ENCODE assay signal across 22 cellular contexts in genomic region chrX:73847991-73848390, GRCh38. TPM values are rescaled to one million over a fixed set of nuclear protein-coding genes. Genes with fewer than 3 reads are reported as not detected.
DNase-seq lines count a peak whose midpoint lies in the region; ATAC-seq and TF ChIP-seq lines count a peak whose summit lies in the region.
"Had no signal": no experiment of that assay in that cellular context is flagged by ENCODE, and none has a peak within 500 bp of the region (broad histone marks: within the 10 kb centered on the region; RNA-seq: fewer than 3 reads in every experiment).

No MANE protein-coding gene starts in this region.

- H3K4me3 ChIP-seq in SK-N-SH (ENCODE audit: low read depth in 2 of 2, low read length in 1 of 2), result peak overlapping the region; percentile 53 to 72
- H3K4me3 ChIP-seq in NB4 (ENCODE audit: low read depth, low read length), result no peak overlapping the region
- peak overlapping the region; percentile 67 for H3K4me3 ChIP-seq in coronary artery
- peak overlapping the region; percentile 60 for H3K4me3 ChIP-seq in retinal pigment epithelial cell (ENCODE audit: low read length)

- no peak overlapping the region for H2AFZ ChIP-seq in SK-N-SH (ENCODE audit: low read depth)

- TF ChIP-seq RAD21 in SK-N-SH (IDR thresholded peaks at IDR 0.05; ENCODE audit: low read length), result no peak

- peaks cover 88% of the 10 kb centered on the region for H3K79me2 ChIP-seq in SK-N-SH (ENCODE audit: insufficient read depth)

- no peak for TF ChIP-seq EP300 in SK-N-SH (IDR thresholded peaks at IDR 0.05; ENCODE audit: borderline replicate concordance in 1 of 2, low read depth in 1 of 2, low read length in 1 of 2)

- no peak overlapping the region for H3K9ac ChIP-seq in SK-N-SH

- H3K4me1 ChIP-seq in SK-N-SH (ENCODE audit: control insufficient read depth in 1 of 2, insufficient read depth in 2 of 2, low read depth in 1 of 2, low read length in 1 of 2), result peaks cover 3 to 21% of the 10 kb centered on the region in 2 experiments; a peak in 1 of 4 replicates

- no peaks in the 10 kb centered on the region for H3K27me3 ChIP-seq in SK-N-SH (ENCODE audit: insufficient read depth)
- H3K27me3 ChIP-seq: neutrophil, sigmoid colon had no signal

- peaks cover 15 to 30% of the 10 kb centered on the region in 2 experiments for H3K36me3 ChIP-seq in SK-N-SH (replicated peaks in 1 of 2; ENCODE audit: control insufficient read depth in 1 of 2, insufficient read depth in 2 of 2, low read length in 1 of 2)
- H3K36me3 ChIP-seq: neutrophil, sigmoid colon had no signal

- WGBS in SK-N-SH (ENCODE audit: low lambda C conversion rate), result 93% methylated on average over 1 of the region's 1 CpG

- TF ChIP-seq CTCF in SK-N-SH (IDR thresholded peaks at IDR 0.05), result no peak
- no peak for TF ChIP-seq CTCF in NB4 (IDR thresholded peaks at IDR 0.05; ENCODE audit: low read depth, low read length)
- TF ChIP-seq CTCF in coronary artery (IDR thresholded peaks at IDR 0.05), result no peak
- no peak for TF ChIP-seq CTCF in retinal pigment epithelial cell (conservative IDR thresholded peaks at IDR 0.05; ENCODE audit: low read depth, low read length)

- no peak for DNase-seq in SK-N-SH
- DNase-seq in NB4 (ENCODE audit: low read depth), result peak; percentile 17
- no peak for DNase-seq in coronary artery (ENCODE audit: low spot score)
- no peak for DNase-seq in retinal pigment epithelial cell (ENCODE audit: low read depth)
- DNase-seq in cortex of kidney (lab: John Stamatoyannopoulos, UW), result no peak
- DNase-seq: activated CD4-positive, alpha-beta T cell treated with anti-CD3 and anti-CD28 coated beads for 1 hour; activated naive CD4-positive, alpha-beta T cell; aorta; erythroblast; head of caudate nucleus; NCI-H1105; NCI-H2171 treated with DMSO at 0.1 percent for 48 hours; sigmoid colon; stimulated activated CD4-positive, alpha-beta T cell treated with anti-CD3 and anti-CD28 coated beads, Interleukin-2, amount 100 ng/mL, for 24 hours; substantia nigra; T-helper 2 cell had no signal

- H3F3A ChIP-seq in SK-N-SH (replicated peaks; ENCODE audit: insufficient read depth), result no peaks in the 10 kb centered on the region

- H3K4me2 ChIP-seq in SK-N-SH, result peak overlapping the region; percentile 66

- TF ChIP-seq POLR2A in NB4 (IDR thresholded peaks at IDR 0.05; ENCODE audit: extremely low read depth, insufficient read length), result no peak

- POLR2A ChIA-PET in SK-N-SH (lab: Yijun Ruan, JAX), result no interaction called here

- no peak overlapping the region for H3K27ac ChIP-seq in SK-N-SH (ENCODE audit: low read depth in 2 of 2, low read length in 1 of 2)
- no peak overlapping the region for H3K27ac ChIP-seq in coronary artery
- H3K27ac ChIP-seq: neutrophil, sigmoid colon had no signal

- ATAC-seq in SK-N-SH treated with all-trans-retinoic acid at 6 μM for 48 hours, result no peak
- no peak for ATAC-seq in GM19463 (IDR thresholded peaks at IDR 0.05; ENCODE audit: unreplicated experiment)
- no peak for ATAC-seq in HG03457 (IDR thresholded peaks at IDR 0.05; ENCODE audit: unreplicated experiment)
- ATAC-seq: HepG2, Right ventricle myocardium inferior had no signal

- no peaks in the 10 kb centered on the region for H3K9me3 ChIP-seq in SK-N-SH
- H3K9me3 ChIP-seq: neutrophil, sigmoid colon had no signal

- H3K9me2 ChIP-seq in SK-N-SH, result no peaks in the 10 kb centered on the region

- peaks cover 78% of the 10 kb centered on the region for H4K20me1 ChIP-seq in SK-N-SH (ENCODE audit: insufficient read depth)

- CTCF ChIA-PET in SK-N-SH (lab: Yijun Ruan, JAX), result no interaction called here

TF ChIP-seq in SK-N-SH, 30 proteins besides CTCF, POLR2A, EP300 and RAD21:
- no peak for TF ChIP-seq NRF1 (IDR thresholded peaks at IDR 0.05; ENCODE audit: low read depth, low read length)
- TF ChIP-seq TEAD4 (IDR thresholded peaks at IDR 0.05; ENCODE audit: borderline replicate concordance, insufficient read depth), result no peak
- TF ChIP-seq ZBTB33 (IDR thresholded peaks at IDR 0.05; ENCODE audit: borderline replicate concordance, low read depth), result no peak
- TF ChIP-seq MAX (IDR thresholded peaks at IDR 0.05; ENCODE audit: low read depth), result no peak
- TF ChIP-seq RFX5 (IDR thresholded peaks at IDR 0.05; ENCODE audit: low read length), result no peak
- no peak for TF ChIP-seq USF1 (IDR thresholded peaks at IDR 0.05; ENCODE audit: borderline replicate concordance, low read depth)
- no peak for TF ChIP-seq EZH2phosphoT487 (IDR thresholded peaks at IDR 0.05; ENCODE audit: borderline replicate concordance, low read depth)

TF ChIP-seq in SK-N-SH treated with all-trans-retinoic acid at 6 μM for 48 hours, 23 proteins besides CTCF, POLR2A, EP300 and RAD21:
- TF ChIP-seq GLIS3 (CRISPR knock-in tag; IDR thresholded peaks at IDR 0.05), result no peak
- TF ChIP-seq CSRNP3 (CRISPR knock-in tag; IDR thresholded peaks at IDR 0.05), result no peak
- TF ChIP-seq POU6F1 (CRISPR knock-in tag; IDR thresholded peaks at IDR 0.05; ENCODE audit: borderline replicate concordance, low read depth), result no peak
- TF ChIP-seq PPARA (CRISPR knock-in tag; IDR thresholded peaks at IDR 0.05; ENCODE audit: borderline replicate concordance), result no peak
- no peak for TF ChIP-seq ZNF70 (CRISPR knock-in tag; IDR thresholded peaks at IDR 0.05)
- no peak for TF ChIP-seq TCF4 (CRISPR knock-in tag; IDR thresholded peaks at IDR 0.05; ENCODE audit: borderline replicate concordance)
- no peak for TF ChIP-seq ZFP3 (CRISPR knock-in tag; IDR thresholded peaks at IDR 0.05)
TF ChIP-seq in SK-N-SH treated with all-trans-retinoic acid at 6 μM for 48 hours: peak in this region for 0.

RNA-seq across cellular contexts. Expression of gene XIST, which starts 4.5 kb away (rescaled TPM):
- 135 and 215 TPM in 2 replicates for polyA plus RNA-seq in SK-N-SH (2012; rRNA removed)
- 1.6 and 1.9 TPM in 2 replicates for polyA plus RNA-seq in SK-N-SH (2012; cell fraction: cytosol; rRNA removed)
- polyA plus RNA-seq in SK-N-SH (2012; cell fraction: nucleus; rRNA removed), result 846 and 1,404 TPM in 2 replicates
